Comparison of ENCODE assay signal across 13 cellular contexts in the genomic region with DNA sequence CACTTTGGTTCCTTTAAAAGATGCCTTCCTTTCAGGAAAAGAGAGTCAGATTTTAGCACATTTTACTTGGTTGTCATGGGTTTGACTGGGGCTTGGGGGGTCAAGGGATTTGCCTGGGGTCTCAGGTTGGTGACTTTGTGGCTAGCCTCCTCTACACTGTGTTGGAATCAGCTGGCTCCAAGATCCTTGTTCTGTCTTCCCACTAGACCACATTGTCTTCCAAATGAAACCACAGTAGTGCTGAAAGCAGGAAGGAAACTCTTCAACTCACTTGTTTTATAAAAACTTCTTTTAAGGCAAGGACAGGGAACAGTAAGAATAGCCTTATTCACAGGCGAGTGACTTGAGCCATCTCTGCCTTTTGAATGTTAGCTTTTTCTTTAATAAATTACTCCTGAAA.
"Had no signal": no experiment of that assay in that cellular context is flagged by ENCODE, and none has a peak within 500 bp of the region (broad histone marks: within the 10 kb centered on the region; RNA-seq: fewer than 3 reads in every experiment).

No MANE protein-coding gene starts in this region.

- H3K4me3 ChIP-seq: breast epithelium, gastroesophageal sphincter, lower lobe of right lung, stomach had no signal

- H3K79me2 ChIP-seq: parathyroid adenoma had no signal

- DNase-seq: activated CD4-positive, alpha-beta T cell treated with anti-CD3 and anti-CD28 coated beads for 1 hour; activated CD4-positive, alpha-beta T cell treated with anti-CD3 and anti-CD28 coated beads, Interleukin-2, amount 50 U/mL, for 48 hours; activated naive CD4-positive, alpha-beta T cell; activated T-cell treated with anti-CD3 and anti-CD28 coated beads, Interleukin-2, amount 50 U/mL, for 72 hours; aorta; lower lobe of right lung; midbrain; naive B cell; small intestine; stomach had no signal

- H3K9me3 ChIP-seq: breast epithelium, gastroesophageal sphincter, lower lobe of right lung, stomach had no signal

- H3K36me3 ChIP-seq: breast epithelium, gastroesophageal sphincter, lower lobe of right lung, stomach had no signal

- H3K4me1 ChIP-seq: breast epithelium, gastroesophageal sphincter, lower lobe of right lung, parathyroid adenoma, stomach had no signal

- H3K27me3 ChIP-seq: breast epithelium, gastroesophageal sphincter, stomach had no signal

- H3K9ac ChIP-seq: parathyroid adenoma had no signal

- H3K27ac ChIP-seq: breast epithelium, gastroesophageal sphincter, lower lobe of right lung, parathyroid adenoma, stomach had no signal

- ATAC-seq: activated T-cell treated with anti-CD3 and anti-CD28 coated beads, Interleukin-2, amount 50 U/mL, for 72 hours; lower lobe of right lung had no signal
